8 cellular contexts compared by ENCODE assay signal in the genomic region with DNA sequence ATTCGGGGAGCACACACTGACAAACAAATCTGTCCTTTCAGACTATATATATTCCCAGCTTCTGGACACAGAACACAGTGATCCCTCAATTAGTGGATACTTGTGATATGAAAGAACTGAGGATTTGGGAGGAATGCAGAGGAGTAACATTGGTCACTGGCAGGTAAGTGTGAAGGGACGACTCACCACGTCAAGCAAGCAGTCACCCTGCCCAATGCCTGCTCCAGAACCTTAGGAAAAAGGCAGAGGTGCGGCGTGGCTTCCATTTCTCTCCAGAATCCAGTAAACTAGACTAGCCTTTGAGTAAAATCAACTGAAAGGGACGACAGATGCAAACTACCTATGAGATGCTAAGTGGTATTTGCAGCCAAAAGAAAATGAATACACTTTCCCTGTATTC. TPM values are rescaled to one million over a fixed set of nuclear protein-coding genes. Genes with fewer than 3 reads are reported as not detected.
DNase-seq lines count a peak whose midpoint lies in the region; ATAC-seq and TF ChIP-seq lines count a peak whose summit lies in the region.

No MANE protein-coding gene starts in this region.

- peaks cover 25 to 30% of the 10 kb centered on the region in 2 donors for H3K4me1 Mint-ChIP-seq in natural killer cell

- H3K27me3 Mint-ChIP-seq in natural killer cell (ENCODE audit: low read depth in 2 of 2), result peaks cover 5 to 11% of the 10 kb centered on the region in 2 donors

- H3K27ac ChIP-seq in coronary artery, result peak overlapping the region in 1 of 2 donors; percentile 88

- no peaks in the 10 kb centered on the region for H3K27me3 ChIP-seq in BJ (ENCODE audit: control insufficient read depth, insufficient read depth, low read length)

- no peaks in the 10 kb centered on the region for H3K36me3 Mint-ChIP-seq in natural killer cell

- POLR2A ChIA-PET in BJ (lab: Charles Lee), result no interaction called here

- H3K36me3 ChIP-seq in BJ (ENCODE audit: control insufficient read depth, insufficient read depth, low read length), result peaks cover under 1% of the 10 kb centered on the region

- H3K27ac Mint-ChIP-seq in natural killer cell, result peak overlapping the region; percentile 81 to 85

- CTCF ChIA-PET in BJ (lab: Yijun Ruan, JAX), result interaction anchor here (1.9 to 2.2 kb wide), 2 partner anchors 9 to 198 kb away, joined by 8 to 16 read pairs; a partner anchor contains a TSS

- H3K9me3 Mint-ChIP-seq in natural killer cell, result no peaks in the 10 kb centered on the region

- DNase-seq in BJ (ENCODE audit: low read depth) (no peak), LNCaP clone FGC (ENCODE audit: low read depth) (no peak), coronary artery (ENCODE audit: low spot score) (no peak), natural killer cell (no peak), left colon (no peak), NCI-H1105 treated with DMSO at 0.1 percent for 48 hours (lab: John Stamatoyannopoulos, UW) (no peak), LoVo (ENCODE audit: low spot score) (no peak)
- DNase-seq in activated CD4-positive, CD25-positive, alpha-beta regulatory T cell treated with anti-CD3 and anti-CD28 coated beads, Interleukin-2, amount 50 U/mL, for 72 hours, result no peak

- H3K4me3 ChIP-seq in BJ (ENCODE audit: low read depth, low read length) (peak overlapping the region; percentile 61), LNCaP clone FGC (ENCODE audit: low read depth, low read length) (peak overlapping the region; percentile 93), coronary artery (peak overlapping the region; percentile 93)

- no peak for ATAC-seq in natural killer cell
- ATAC-seq in left colon, result no peak

- peak overlapping the region; percentile 85 for H3K4me3 Mint-ChIP-seq in natural killer cell

- TF ChIP-seq CTCF in BJ (IDR thresholded peaks at IDR 0.05; ENCODE audit: insufficient read depth, low read depth, low read length) (no peak), LNCaP clone FGC (IDR thresholded peaks at IDR 0.05; ENCODE audit: control insufficient read depth, extremely low read depth, insufficient read depth) (no peak), coronary artery (IDR thresholded peaks at IDR 0.05) (no peak), natural killer cell (IDR thresholded peaks at IDR 0.05) (no peak)

- intact Hi-C loops in natural killer cell (cut with micrococcal nuclease) (no loop called here), left colon (cut with DNase I, micrococcal nuclease) (no loop called here)

RNA-seq across cellular contexts. Expression of a gene that starts 1.1 kb away (rescaled TPM):
- 12.8 and 17.3 TPM in 2 replicates for polyA plus RNA-seq in BJ (2011; rRNA removed)
- 13.6 and 14.3 TPM in 2 replicates for polyA minus RNA-seq in BJ (2011; rRNA and poly(A)+ RNA removed)
- 10 to 100 TPM; 58.6 to 68.6 (median 67.4) TPM for total RNA-seq in natural killer cell
- total RNA-seq in left colon, result 10 to 100 TPM; 41.7 to 44.3 TPM
